1 cellular context compared by ENCODE assay signal in genomic region chr17:4980644-4981216, GRCh38.
TF ChIP-seq lines count a peak whose summit lies in the region.

No MANE protein-coding gene starts in this region.

TF ChIP-seq in GM12878, 131 proteins besides CTCF, POLR2A, EP300 and RAD21:
- 0 out of 2 replicates have a peak, but pooled peaks have one; percentile 13 for TF ChIP-seq RUNX3 (IDR thresholded peaks at IDR 0.05; ENCODE audit: low read length)
- TF ChIP-seq ZNF207 (IDR thresholded peaks at IDR 0.05; ENCODE audit: borderline replicate concordance), result peak; percentile 43; the same call in 1 of the 2 replicates
- no peak for TF ChIP-seq KAT2A (conservative IDR thresholded peaks at IDR 0.05; ENCODE audit: control insufficient read depth, low read depth, low read length)
- TF ChIP-seq POLR2AphosphoS5 (IDR thresholded peaks at IDR 0.05; ENCODE audit: low read length), result peak; percentile 65
- TF ChIP-seq, protein P1, sequence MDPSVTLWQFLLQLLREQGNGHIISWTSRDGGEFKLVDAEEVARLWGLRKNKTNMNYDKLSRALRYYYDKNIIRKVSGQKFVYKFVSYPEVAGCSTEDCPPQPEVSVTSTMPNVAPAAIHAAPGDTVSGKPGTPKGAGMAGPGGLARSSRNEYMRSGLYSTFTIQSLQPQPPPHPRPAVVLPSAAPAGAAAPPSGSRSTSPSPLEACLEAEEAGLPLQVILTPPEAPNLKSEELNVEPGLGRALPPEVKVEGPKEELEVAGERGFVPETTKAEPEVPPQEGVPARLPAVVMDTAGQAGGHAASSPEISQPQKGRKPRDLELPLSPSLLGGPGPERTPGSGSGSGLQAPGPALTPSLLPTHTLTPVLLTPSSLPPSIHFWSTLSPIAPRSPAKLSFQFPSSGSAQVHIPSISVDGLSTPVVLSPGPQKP (IDR thresholded peaks at IDR 0.05; ENCODE audit: low read depth, low read length), result 0 out of 2 replicates have a peak, but pooled peaks have one; percentile 58
- TF ChIP-seq, protein P2, sequence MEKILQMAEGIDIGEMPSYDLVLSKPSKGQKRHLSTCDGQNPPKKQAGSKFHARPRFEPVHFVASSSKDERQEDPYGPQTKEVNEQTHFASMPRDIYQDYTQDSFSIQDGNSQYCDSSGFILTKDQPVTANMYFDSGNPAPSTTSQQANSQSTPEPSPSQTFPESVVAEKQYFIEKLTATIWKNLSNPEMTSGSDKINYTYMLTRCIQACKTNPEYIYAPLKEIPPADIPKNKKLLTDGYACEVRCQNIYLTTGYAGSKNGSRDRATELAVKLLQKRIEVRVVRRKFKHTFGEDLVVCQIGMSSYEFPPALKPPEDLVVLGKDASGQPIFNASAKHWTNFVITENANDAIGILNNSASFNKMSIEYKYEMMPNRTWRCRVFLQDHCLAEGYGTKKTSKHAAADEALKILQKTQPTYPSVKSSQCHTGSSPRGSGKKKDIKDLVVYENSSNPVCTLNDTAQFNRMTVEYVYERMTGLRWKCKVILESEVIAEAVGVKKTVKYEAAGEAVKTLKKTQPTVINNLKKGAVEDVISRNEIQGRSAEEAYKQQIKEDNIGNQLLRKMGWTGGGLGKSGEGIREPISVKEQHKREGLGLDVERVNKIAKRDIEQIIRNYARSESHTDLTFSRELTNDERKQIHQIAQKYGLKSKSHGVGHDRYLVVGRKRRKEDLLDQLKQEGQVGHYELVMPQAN (conservative IDR thresholded peaks at IDR 0.05), result no peak
- TF ChIP-seq IRF4 (IDR thresholded peaks at IDR 0.05; ENCODE audit: low read depth, low read length), result peak; percentile 27; the same call in 1 of the 2 replicates
- 0 out of 3 replicates have a peak, but pooled peaks have one; percentile 8 for TF ChIP-seq POU2F2 (IDR thresholded peaks at IDR 0.05; ENCODE audit: borderline replicate concordance, low read depth, low read length)
- TF ChIP-seq SRF (IDR thresholded peaks at IDR 0.05; ENCODE audit: low read depth in 2 of 2, low read length in 2 of 2), result peak; percentile 64 to 90
- peak; percentile 42; the same call in 1 of the 2 replicates for TF ChIP-seq HDGF (IDR thresholded peaks at IDR 0.05)
- TF ChIP-seq NBN (IDR thresholded peaks at IDR 0.05), result 0 out of 2 replicates have a peak, but pooled peaks have one; percentile 26
- TF ChIP-seq ETV6 (conservative IDR thresholded peaks at IDR 0.05 in 1 of 2, IDR thresholded peaks at IDR 0.05 in 1 of 2; ENCODE audit: borderline replicate concordance in 1 of 2, low read depth in 1 of 2), result 0 out of 4 replicates have a peak, but pooled peaks of 1 of the 2 experiments have one; percentile 14
- TF ChIP-seq YY1 (IDR thresholded peaks at IDR 0.05; ENCODE audit: low read depth, low read length), result peak; percentile 63; the same call in 1 of the 2 replicates
- TF ChIP-seq STAT3 (IDR thresholded peaks at IDR 0.05; ENCODE audit: low read depth, low read length), result no peak
- peak; percentile 88 for TF ChIP-seq SMC3 (IDR thresholded peaks at IDR 0.05; ENCODE audit: borderline replicate concordance, low read length)
TF ChIP-seq in GM12878: peak in this region for 12.
